ENCODE assay signal across 8 cellular contexts in genomic region chr12:19273482-19274330, GRCh38.
DNase-seq lines count a peak whose midpoint lies in the region; TF ChIP-seq lines count a peak whose summit lies in the region.

No MANE protein-coding gene starts in this region.

- H3K4me3 ChIP-seq in Caco-2 (ENCODE audit: low read depth, low read length) = no peak overlapping the region

- H3K27me3 Mint-ChIP-seq in activated T-helper 1 cell treated with anti-CD3 and anti-CD28 coated beads, Interleukin-12 subunit alpha, Interleukin-12 subunit beta, Interleukin-2, Interleukin-4 antibody, amounts not matched to agents 30 ng/mL and 10 ng/mL and 1 ng/mL, durations not matched to agents 14 hours and 24 hours and 36 hours (ENCODE audit: insufficient read depth) = no peaks in the 10 kb centered on the region
- H3K27me3 Mint-ChIP-seq in Caco-2 (ENCODE audit: insufficient read depth, unreplicated experiment) = no peaks in the 10 kb centered on the region

- H3K4me3 Mint-ChIP-seq in activated T-helper 1 cell treated with anti-CD3 and anti-CD28 coated beads, Interleukin-12 subunit alpha, Interleukin-12 subunit beta, Interleukin-2, Interleukin-4 antibody, amounts not matched to agents 30 ng/mL and 10 ng/mL and 1 ng/mL, durations not matched to agents 14 hours and 24 hours and 36 hours = no peak overlapping the region
- H3K4me3 Mint-ChIP-seq in Caco-2 (ENCODE audit: unreplicated experiment) = no peak overlapping the region

- no TSS peak for BruUV-seq in Caco-2 (replicated peaks; lab: Mats Ljungman, UMichigan)

- CTCF ChIA-PET in Caco-2 (lab: Charles Lee) = no interaction called here

- no peaks in the 10 kb centered on the region for H3K36me3 Mint-ChIP-seq in activated T-helper 1 cell treated with anti-CD3 and anti-CD28 coated beads, Interleukin-12 subunit alpha, Interleukin-12 subunit beta, Interleukin-2, Interleukin-4 antibody, amounts not matched to agents 30 ng/mL and 10 ng/mL and 1 ng/mL, durations not matched to agents 14 hours and 24 hours and 36 hours (ENCODE audit: low read depth)
- H3K36me3 Mint-ChIP-seq in Caco-2 (ENCODE audit: insufficient read depth, unreplicated experiment) = peaks cover 60% of the 10 kb centered on the region

- no peaks in the 10 kb centered on the region for H3K9me3 Mint-ChIP-seq in activated T-helper 1 cell treated with anti-CD3 and anti-CD28 coated beads, Interleukin-12 subunit alpha, Interleukin-12 subunit beta, Interleukin-2, Interleukin-4 antibody, amounts not matched to agents 30 ng/mL and 10 ng/mL and 1 ng/mL, durations not matched to agents 14 hours and 24 hours and 36 hours
- H3K9me3 Mint-ChIP-seq in Caco-2 (ENCODE audit: unreplicated experiment) = no peaks in the 10 kb centered on the region

- intact Hi-C loops in activated T-helper 1 cell treated with anti-CD3 and anti-CD28 coated beads, Interleukin-12 subunit alpha, Interleukin-12 subunit beta, Interleukin-2, Interleukin-4 antibody, amounts not matched to agents 30 ng/mL and 10 ng/mL and 1 ng/mL, durations not matched to agents 14 hours and 24 hours and 36 hours (cut with micrococcal nuclease) = loop anchor here (1.0 kb wide), 1 partner anchor 39 kb away; no protein-coding TSS in a partner anchor
- intact Hi-C loops in Caco-2 (cut with micrococcal nuclease; ENCODE audit: unreplicated experiment) = no loop called here

- no peaks in the 10 kb centered on the region for H3K4me1 Mint-ChIP-seq in activated T-helper 1 cell treated with anti-CD3 and anti-CD28 coated beads, Interleukin-12 subunit alpha, Interleukin-12 subunit beta, Interleukin-2, Interleukin-4 antibody, amounts not matched to agents 30 ng/mL and 10 ng/mL and 1 ng/mL, durations not matched to agents 14 hours and 24 hours and 36 hours (ENCODE audit: low read depth)
- H3K4me1 Mint-ChIP-seq in Caco-2 (ENCODE audit: low read depth, unreplicated experiment) = no peaks in the 10 kb centered on the region

- POLR2A ChIA-PET in Caco-2 (lab: Charles Lee) = no interaction called here

- DNase-seq in activated T-helper 1 cell treated with Interleukin-2 at 50 U/mL for 16 hours (ENCODE audit: low read depth) = peak; percentile 37
- no peak for DNase-seq in activated T-helper 1 cell treated with anti-CD3 and anti-CD28 coated beads, Interleukin-12 subunit alpha, Interleukin-12 subunit beta, Interleukin-2, Interleukin-4 antibody, amounts not matched to agents 30 ng/mL and 10 ng/mL and 1 ng/mL, durations not matched to agents 14 hours and 24 hours and 36 hours (ENCODE audit: low spot score)
- peak; percentile 99 for DNase-seq in RPMI7951 (ENCODE audit: low read depth)
- peak; percentile 22 for DNase-seq in activated naive CD4-positive, alpha-beta T cell treated with anti-CD3 and anti-CD28 coated beads, Interleukin-2, amount 50 U/mL, for 16 hours
- DNase-seq in hepatic stellate cell (ENCODE audit: low spot score) = peak; percentile 77
- peak; percentile 35 for DNase-seq in stimulated activated CD4-positive, alpha-beta T cell treated with anti-CD3 and anti-CD28 coated beads, Interleukin-4, amount 100 ng/mL, for 24 hours
- DNase-seq in Caco-2 = no peak
- DNase-seq in cerebellum (ENCODE audit: low spot score) = no peak

- H3K4me1 ChIP-seq in Caco-2 = no peaks in the 10 kb centered on the region

- no peaks in the 10 kb centered on the region; the same call in 1 of the 2 replicates for H3K9me3 ChIP-seq in Caco-2

- no peak overlapping the region for H3K27ac Mint-ChIP-seq in activated T-helper 1 cell treated with anti-CD3 and anti-CD28 coated beads, Interleukin-12 subunit alpha, Interleukin-12 subunit beta, Interleukin-2, Interleukin-4 antibody, amounts not matched to agents 30 ng/mL and 10 ng/mL and 1 ng/mL, durations not matched to agents 14 hours and 24 hours and 36 hours
- H3K27ac Mint-ChIP-seq in Caco-2 (ENCODE audit: unreplicated experiment) = no peak overlapping the region

- H3K36me3 ChIP-seq in Caco-2 (ENCODE audit: control insufficient read depth, insufficient read depth, low read length) = peaks cover 4% of the 10 kb centered on the region; the same call in 1 of the 2 replicates

- no peaks in the 10 kb centered on the region for H3K27me3 ChIP-seq in Caco-2 (replicated peaks; ENCODE audit: control insufficient read depth, insufficient read depth, low read length)

- TF ChIP-seq CTCF in Caco-2 (IDR thresholded peaks at IDR 0.05; ENCODE audit: insufficient read depth in 1 of 2, low read depth in 1 of 2, low read length in 1 of 2, severe bottlenecking in 1 of 2, unreplicated experiment in 1 of 2) = no peak

Comparison
In these comparisons a context has a peak if more than half of its experiments do, and no peak if none do; other contexts are left out.
1. DNase-seq: peak in activated T-helper 1 cell treated with Interleukin-2 at 50 U/mL for 16 hours (single experiment), RPMI7951 (single experiment), activated naive CD4-positive, alpha-beta T cell treated with anti-CD3 and anti-CD28 coated beads, Interleukin-2, amount 50 U/mL, for 16 hours (single experiment), hepatic stellate cell (single experiment) and stimulated activated CD4-positive, alpha-beta T cell treated with anti-CD3 and anti-CD28 coated beads, Interleukin-4, amount 100 ng/mL, for 24 hours (single experiment); none in activated T-helper 1 cell treated with anti-CD3 and anti-CD28 coated beads, Interleukin-12 subunit alpha, Interleukin-12 subunit beta, Interleukin-2, Interleukin-4 antibody, amounts not matched to agents 30 ng/mL and 10 ng/mL and 1 ng/mL, durations not matched to agents 14 hours and 24 hours and 36 hours (single experiment), Caco-2 (0 of 2) and cerebellum (single experiment).